In genomic region chr2:79935046-79935729, GRCh38 we compare ENCODE assay signal across 18 cellular contexts.
"Had no signal": no experiment of that assay in that cellular context is flagged by ENCODE, and none has a peak within 500 bp of the region (broad histone marks: within the 10 kb centered on the region; RNA-seq: fewer than 3 reads in every experiment).

No MANE protein-coding gene starts in this region.

- H2AFZ ChIP-seq: neural progenitor cell had no signal

- H3K9me3 ChIP-seq: lower lobe of right lung, thoracic aorta, upper lobe of left lung had no signal

- H3K36me3 ChIP-seq: lower lobe of right lung, neural progenitor cell, thoracic aorta, upper lobe of left lung had no signal

- FAIRE-seq: keratinocyte had no signal

- DNase-seq: activated naive CD4-positive, alpha-beta T cell; activated naive CD8-positive, alpha-beta T cell treated with anti-CD3 and anti-CD28 coated beads for 36 hours; activated T-cell treated with anti-CD3 and anti-CD28 coated beads, Interleukin-2, amount 50 U/mL, for 4 hours; lower lobe of right lung; stimulated activated naive CD4-positive, alpha-beta T cell treated with Interleukin-2 at 50 U/mL for 16 hours; T1000 had no signal

- H3K27ac Mint-ChIP-seq: activated naive CD8-positive, alpha-beta T cell treated with anti-CD3 and anti-CD28 coated beads for 36 hours; activated T-helper 2 cell treated with anti-CD3 and anti-CD28 coated beads, Interferon-gamma antibody, Interleukin-2, Interleukin-4, amounts not matched to agents 10 μg/mL and 5 μg/mL and 100 μg/mL, durations not matched to agents 14 hours and 24 hours and 36 hours; naive thymus-derived CD4-positive, alpha-beta T cell; neural progenitor cell; progenitor cell of endocrine pancreas; T-helper 1 cell treated with Interleukin-12 subunit alpha and Interleukin-12 subunit beta and Interleukin-4 antibody, amounts not matched to agents 30 μg/mL and 1 μg/mL, for 36 hours; WTC11 had no signal

- H3K4me3 ChIP-seq: coronary artery, lower lobe of right lung, neural progenitor cell, thoracic aorta, upper lobe of left lung had no signal

- ATAC-seq: activated T-cell treated with anti-CD3 and anti-CD28 coated beads, Interleukin-2, amount 50 U/mL, for 4 hours; naive thymus-derived CD4-positive, alpha-beta T cell had no signal

- H3K4me1 ChIP-seq: lower lobe of right lung, neural progenitor cell had no signal

- H3K9me3 Mint-ChIP-seq: activated naive CD8-positive, alpha-beta T cell treated with anti-CD3 and anti-CD28 coated beads for 36 hours; activated T-helper 2 cell treated with anti-CD3 and anti-CD28 coated beads, Interferon-gamma antibody, Interleukin-2, Interleukin-4, amounts not matched to agents 10 μg/mL and 5 μg/mL and 100 μg/mL, durations not matched to agents 14 hours and 24 hours and 36 hours; endodermal cell; neural progenitor cell; T-helper 1 cell treated with Interleukin-12 subunit alpha and Interleukin-12 subunit beta and Interleukin-4 antibody, amounts not matched to agents 30 μg/mL and 1 μg/mL, for 36 hours; WTC11 had no signal

- H3K9ac ChIP-seq: neural progenitor cell had no signal

- H3K4me3 Mint-ChIP-seq: activated naive CD8-positive, alpha-beta T cell treated with anti-CD3 and anti-CD28 coated beads for 36 hours; activated T-cell treated with anti-CD3 and anti-CD28 coated beads, Interleukin-2, amount 50 U/mL, for 4 hours; naive thymus-derived CD4-positive, alpha-beta T cell; T-helper 1 cell treated with Interleukin-12 subunit alpha and Interleukin-12 subunit beta and Interleukin-4 antibody, amounts not matched to agents 30 μg/mL and 1 μg/mL, for 36 hours had no signal

- H3K27ac ChIP-seq: coronary artery, epithelial cell of prostate, lower lobe of right lung, neural progenitor cell, thoracic aorta, upper lobe of left lung had no signal

- H3K27me3 ChIP-seq: neural progenitor cell, upper lobe of left lung had no signal

- H3K27me3 Mint-ChIP-seq: progenitor cell of endocrine pancreas had no signal

- H3K36me3 Mint-ChIP-seq: activated naive CD8-positive, alpha-beta T cell treated with anti-CD3 and anti-CD28 coated beads for 36 hours; naive thymus-derived CD4-positive, alpha-beta T cell; WTC11 had no signal
